ENCODE assay signal across 1 cellular context in genomic region chr16:57704011-57704904, GRCh38.
TF ChIP-seq lines count a peak whose summit lies in the region.

No MANE protein-coding gene starts in this region.

TF ChIP-seq in HepG2, 621 proteins besides CTCF, POLR2A, EP300 and RAD21 (continued from another document and continues in another):
- TF ChIP-seq KIAA2018 (CRISPR knock-in tag; IDR thresholded peaks at IDR 0.05; ENCODE audit: borderline replicate concordance) (no peak), ZIK1 (CRISPR knock-in tag; IDR thresholded peaks at IDR 0.05; ENCODE audit: borderline replicate concordance, low read depth) (no peak), KDM6A (CRISPR knock-in tag; IDR thresholded peaks at IDR 0.05; ENCODE audit: low read depth) (peak; percentile 70; the same call in 1 of the 2 replicates), TOPORS (CRISPR knock-in tag; IDR thresholded peaks at IDR 0.05) (no peak), DPF2 (CRISPR knock-in tag; IDR thresholded peaks at IDR 0.05; ENCODE audit: borderline replicate concordance, low read depth) (peak; percentile 67), NFYC (CRISPR knock-in tag; IDR thresholded peaks at IDR 0.05) (no peak), FOXC1 (CRISPR knock-in tag; IDR thresholded peaks at IDR 0.05; ENCODE audit: borderline replicate concordance) (peak; percentile 55; the same call in 1 of the 2 replicates), IRF1 (CRISPR knock-in tag; IDR thresholded peaks at IDR 0.05; ENCODE audit: low read depth) (no peak), ZNF710 (CRISPR knock-in tag; IDR thresholded peaks at IDR 0.05; ENCODE audit: borderline replicate concordance) (0 out of 2 replicates have a peak, but pooled peaks have one; percentile 17), ZNF354B (CRISPR knock-in tag; IDR thresholded peaks at IDR 0.05) (no peak), EZH2 (conservative IDR thresholded peaks at IDR 0.05; ENCODE audit: low read depth, low read length) (no peak), ZNF484 (CRISPR knock-in tag; IDR thresholded peaks at IDR 0.05; ENCODE audit: borderline replicate concordance, low read depth) (no peak), ZNF720 (CRISPR knock-in tag; IDR thresholded peaks at IDR 0.05) (no peak), THAP9 (CRISPR knock-in tag; IDR thresholded peaks at IDR 0.05; ENCODE audit: borderline replicate concordance) (peak; percentile 34; the same call in 1 of the 2 replicates), ZNF18 (CRISPR knock-in tag; IDR thresholded peaks at IDR 0.05; ENCODE audit: insufficient replicate concordance) (no peak), JDP2 (CRISPR knock-in tag; IDR thresholded peaks at IDR 0.05; ENCODE audit: borderline replicate concordance) (no peak), CCAR2 (optimal IDR thresholded peaks at IDR 0.05; ENCODE audit: low read depth, low read length) (no peak), DRAP1 (CRISPR knock-in tag; IDR thresholded peaks at IDR 0.05) (peak; percentile 70), ZNF512B (CRISPR knock-in tag; IDR thresholded peaks at IDR 0.05; ENCODE audit: borderline replicate concordance) (no peak), GTF3A (CRISPR knock-in tag; conservative IDR thresholded peaks at IDR 0.05) (no peak), RBFOX2 (IDR thresholded peaks at IDR 0.05; ENCODE audit: low read depth, low read length) (peak; percentile 70), SNRNP70 (IDR thresholded peaks at IDR 0.05; ENCODE audit: low read depth, low read length) (no peak), HOMEZ (CRISPR knock-in tag; IDR thresholded peaks at IDR 0.05; ENCODE audit: low read depth) (no peak), ZNF552 (CRISPR knock-in tag; IDR thresholded peaks at IDR 0.05; ENCODE audit: borderline replicate concordance) (no peak), ZBTB3 (CRISPR knock-in tag; IDR thresholded peaks at IDR 0.05; ENCODE audit: borderline replicate concordance, low read depth) (peak; percentile 52; the same call in 1 of the 2 replicates), ZBTB1 (CRISPR knock-in tag; IDR thresholded peaks at IDR 0.05; ENCODE audit: borderline replicate concordance) (no peak), SNAPC5 (CRISPR knock-in tag; IDR thresholded peaks at IDR 0.05; ENCODE audit: borderline replicate concordance) (no peak)
